Comparison of ENCODE assay signal across 22 cellular contexts in genomic region chr2:20125164-20125563, GRCh38.
"Had no signal": no experiment of that assay in that cellular context is flagged by ENCODE, and none has a peak within 500 bp of the region (broad histone marks: within the 10 kb centered on the region; RNA-seq: fewer than 3 reads in every experiment).

No MANE protein-coding gene starts in this region.

- H2AFZ ChIP-seq: parathyroid adenoma had no signal

- DNase-seq: activated CD4-positive, alpha-beta memory T cell treated with anti-CD3 and anti-CD28 coated beads, Interleukin-2, amount 10 ng/mL, durations not matched to agents 7 days and 5 days; activated CD4-positive, alpha-beta T cell treated with anti-CD3 and anti-CD28 coated beads for 48 hours; activated CD4-positive, CD25-positive, alpha-beta regulatory T cell; activated CD8-positive, alpha-beta memory T cell treated with anti-CD3 and anti-CD28 coated beads, Interleukin-2, amount 10 ng/mL, durations not matched to agents 7 days and 5 days; activated naive CD4-positive, alpha-beta T cell; activated naive CD8-positive, alpha-beta T cell treated with anti-CD3 and anti-CD28 coated beads for 36 hours; amniotic stem cell; heart left ventricle; left ventricle myocardium superior; mucosa of descending colon; naive thymus-derived CD8-positive, alpha-beta T cell; SK-N-SH; stimulated activated naive CD8-positive, alpha-beta T cell treated with anti-CD3 and anti-CD28 coated beads, Interleukin-15, Interleukin-2, amounts not matched to agents 100 U/mL and 50 U/mL, for 24 hours; substantia nigra; T-helper 1 cell; T-helper 9 cell; transverse colon had no signal

- H3K4me3 ChIP-seq: gastroesophageal sphincter, heart left ventricle, mucosa of descending colon, transverse colon had no signal

- ATAC-seq: activated CD8-positive, alpha-beta memory T cell treated with anti-CD3 and anti-CD28 coated beads, Interleukin-2, amount 10 ng/mL, durations not matched to agents 7 days and 5 days; activated T-helper 17 cell treated with anti-CD3 and anti-CD28 coated beads, Interleukin-2, amount 50 U/mL, for 72 hours; gastroesophageal sphincter; heart left ventricle; left ventricle myocardium superior; mucosa of descending colon; naive thymus-derived CD8-positive, alpha-beta T cell; sciatic nerve; stimulated activated naive CD8-positive, alpha-beta T cell treated with anti-CD3 and anti-CD28 coated beads, Interleukin-15, Interleukin-2, amounts not matched to agents 100 U/mL and 50 U/mL, for 24 hours had no signal

- H3K27ac Mint-ChIP-seq: activated CD4-positive, alpha-beta memory T cell treated with anti-CD3 and anti-CD28 coated beads, Interleukin-2, amount 10 ng/mL, durations not matched to agents 7 days and 5 days; activated CD8-positive, alpha-beta memory T cell treated with anti-CD3 and anti-CD28 coated beads, Interleukin-2, amount 10 ng/mL, durations not matched to agents 7 days and 5 days; activated naive CD8-positive, alpha-beta T cell treated with anti-CD3 and anti-CD28 coated beads for 36 hours; activated T-helper 17 cell treated with anti-CD3 and anti-CD28 coated beads, Interleukin-2, amount 50 U/mL, for 72 hours; memory B cell had no signal

- H3K9me3 Mint-ChIP-seq: activated CD4-positive, alpha-beta memory T cell treated with anti-CD3 and anti-CD28 coated beads, Interleukin-2, amount 10 ng/mL, durations not matched to agents 7 days and 5 days; activated naive CD8-positive, alpha-beta T cell treated with anti-CD3 and anti-CD28 coated beads for 36 hours; activated T-helper 17 cell treated with anti-CD3 and anti-CD28 coated beads, Interleukin-2, amount 50 U/mL, for 72 hours; memory B cell; naive thymus-derived CD8-positive, alpha-beta T cell had no signal

- H3K36me3 ChIP-seq: gastroesophageal sphincter, heart left ventricle, transverse colon had no signal

- H3K27ac ChIP-seq: gastroesophageal sphincter, parathyroid adenoma, transverse colon had no signal

- H3K27me3 ChIP-seq: gastroesophageal sphincter, heart left ventricle, transverse colon had no signal

- H3K9me3 ChIP-seq: gastroesophageal sphincter, heart left ventricle, mucosa of descending colon, SK-N-SH, transverse colon had no signal

- H3K9ac ChIP-seq: parathyroid adenoma, SK-N-SH had no signal

- H3K27me3 Mint-ChIP-seq: activated naive CD8-positive, alpha-beta T cell treated with anti-CD3 and anti-CD28 coated beads for 36 hours had no signal

- H3K4me1 Mint-ChIP-seq: activated CD4-positive, alpha-beta memory T cell treated with anti-CD3 and anti-CD28 coated beads, Interleukin-2, amount 10 ng/mL, durations not matched to agents 7 days and 5 days; activated CD8-positive, alpha-beta memory T cell treated with anti-CD3 and anti-CD28 coated beads, Interleukin-2, amount 10 ng/mL, durations not matched to agents 7 days and 5 days; activated naive CD8-positive, alpha-beta T cell treated with anti-CD3 and anti-CD28 coated beads for 36 hours; activated T-helper 17 cell treated with anti-CD3 and anti-CD28 coated beads, Interleukin-2, amount 50 U/mL, for 72 hours; memory B cell; naive thymus-derived CD8-positive, alpha-beta T cell had no signal

- H3K4me3 Mint-ChIP-seq: activated CD4-positive, alpha-beta memory T cell treated with anti-CD3 and anti-CD28 coated beads, Interleukin-2, amount 10 ng/mL, durations not matched to agents 7 days and 5 days; activated CD8-positive, alpha-beta memory T cell treated with anti-CD3 and anti-CD28 coated beads, Interleukin-2, amount 10 ng/mL, durations not matched to agents 7 days and 5 days; activated naive CD8-positive, alpha-beta T cell treated with anti-CD3 and anti-CD28 coated beads for 36 hours; activated T-helper 17 cell treated with anti-CD3 and anti-CD28 coated beads, Interleukin-2, amount 50 U/mL, for 72 hours; memory B cell; naive thymus-derived CD8-positive, alpha-beta T cell had no signal

- H3K36me3 Mint-ChIP-seq: activated CD8-positive, alpha-beta memory T cell treated with anti-CD3 and anti-CD28 coated beads, Interleukin-2, amount 10 ng/mL, durations not matched to agents 7 days and 5 days; activated naive CD8-positive, alpha-beta T cell treated with anti-CD3 and anti-CD28 coated beads for 36 hours; memory B cell; naive thymus-derived CD8-positive, alpha-beta T cell had no signal

- H3K79me2 ChIP-seq: parathyroid adenoma had no signal

- H3K4me2 ChIP-seq: SK-N-SH had no signal

- H3K4me1 ChIP-seq: gastroesophageal sphincter, parathyroid adenoma had no signal
